ENCODE assay signal across 1 cellular context in genomic region chr2:214808961-214809750, GRCh38.
TF ChIP-seq lines count a peak whose summit lies in the region.

BARD1 (minus strand) TSS chr2:214809683; CDS start chr2:214809569, 114 bp downstream.

TF ChIP-seq in GM12878, 131 proteins besides CTCF, POLR2A, EP300 and RAD21 (continued from another document):
- no peak for TF ChIP-seq ZBTB4 (CRISPR knock-in tag; IDR thresholded peaks at IDR 0.05)
- no peak for TF ChIP-seq RCOR1 (conservative IDR thresholded peaks at IDR 0.05; ENCODE audit: low read depth, low read length)
- no peak for TF ChIP-seq ATF2 (IDR thresholded peaks at IDR 0.05; ENCODE audit: low read length)
- TF ChIP-seq FOXK2 (IDR thresholded peaks at IDR 0.05), result no peak
- no peak for TF ChIP-seq TCF7 (IDR thresholded peaks at IDR 0.05; ENCODE audit: borderline replicate concordance)
- no peak for TF ChIP-seq BCL3 (IDR thresholded peaks at IDR 0.05; ENCODE audit: borderline replicate concordance, insufficient read depth, low read depth, low read length, poor library complexity, severe bottlenecking)
- no peak for TF ChIP-seq CHD4 (IDR thresholded peaks at IDR 0.05)
- TF ChIP-seq E4F1 (IDR thresholded peaks at IDR 0.05; ENCODE audit: borderline replicate concordance, partially characterized antibody), result no peak
- no peak for TF ChIP-seq MTA3 (IDR thresholded peaks at IDR 0.05; ENCODE audit: borderline replicate concordance, low read length)
- TF ChIP-seq IRF5 (IDR thresholded peaks at IDR 0.05; ENCODE audit: borderline replicate concordance), result 0 out of 2 replicates have a peak, but pooled peaks have one; percentile 37
- peak; percentile 46; the same call in 1 of the 2 replicates for TF ChIP-seq LARP7 (IDR thresholded peaks at IDR 0.05)
- TF ChIP-seq PRDM15 (CRISPR knock-in tag; IDR thresholded peaks at IDR 0.05), result no peak
- peak; percentile 70 for TF ChIP-seq E2F8 (IDR thresholded peaks at IDR 0.05; ENCODE audit: low read depth, partially characterized antibody)
- no peak for TF ChIP-seq TCF12 (IDR thresholded peaks at IDR 0.05; ENCODE audit: low read depth, low read length)
TF ChIP-seq in GM12878: peak in this region for 32.
